10 cellular contexts compared by ENCODE assay signal in the genomic region with DNA sequence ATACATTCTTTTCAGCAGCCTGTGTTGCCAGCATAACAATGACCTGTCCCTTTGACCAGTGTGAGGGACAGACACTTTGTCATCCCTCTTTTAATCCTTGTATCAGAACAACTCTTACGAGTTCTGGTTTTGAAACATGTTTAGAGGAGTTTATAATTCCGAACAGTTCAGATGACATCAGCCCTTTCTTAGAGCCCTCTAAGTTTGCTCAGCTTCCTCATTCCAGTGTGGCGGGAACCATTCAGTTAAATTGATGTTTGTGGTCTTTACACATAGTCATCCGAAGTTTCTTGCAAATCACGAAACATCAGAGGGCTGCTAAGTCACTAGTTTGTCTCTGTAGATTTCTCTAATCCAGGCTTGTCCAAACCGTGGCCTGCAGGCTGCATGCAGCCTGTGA.
DNase-seq lines count a peak whose midpoint lies in the region; ATAC-seq and TF ChIP-seq lines count a peak whose summit lies in the region.
"Had no signal": no experiment of that assay in that cellular context is flagged by ENCODE, and none has a peak within 500 bp of the region (broad histone marks: within the 10 kb centered on the region; RNA-seq: fewer than 3 reads in every experiment).

No MANE protein-coding gene starts in this region.

- 25 to 29% methylated on average over 6 of the region's 6 CpGs for WGBS in tibial nerve, 2 donors

- peaks cover 66% of the 10 kb centered on the region for H3K4me1 Mint-ChIP-seq in activated CD4-positive, alpha-beta T cell treated with anti-CD3 and anti-CD28 coated beads for 36 hours
- H3K4me1 Mint-ChIP-seq in T-helper 17 cell = peaks cover 46% of the 10 kb centered on the region

- TF ChIP-seq CTCF in right atrium auricular region (IDR thresholded peaks at IDR 0.05) (no peak), tibial nerve (IDR thresholded peaks at IDR 0.05) (no peak)

- H3K4me3 Mint-ChIP-seq in activated CD4-positive, alpha-beta T cell treated with anti-CD3 and anti-CD28 coated beads for 36 hours = no peak overlapping the region
- no peak overlapping the region for H3K4me3 Mint-ChIP-seq in T-helper 17 cell

- H3K36me3 ChIP-seq in right atrium auricular region (no peaks in the 10 kb centered on the region), tibial nerve (peaks cover 0 to 4% (median 0%) of the 10 kb centered on the region in 3 donors)

- H3K4me3 ChIP-seq in right atrium auricular region (no peak overlapping the region), tibial nerve (no peak overlapping the region)

- no peaks in the 10 kb centered on the region for H3K27me3 ChIP-seq in right atrium auricular region
- no peaks in the 10 kb centered on the region for H3K27me3 ChIP-seq in tibial nerve

- ATAC-seq in activated CD4-positive, alpha-beta T cell treated with anti-CD3 and anti-CD28 coated beads for 36 hours = no peak
- ATAC-seq in T-helper 17 cell (no peak), HG03520 (IDR thresholded peaks at IDR 0.05; ENCODE audit: unreplicated experiment) (no peak), HG03280 (IDR thresholded peaks at IDR 0.05; ENCODE audit: unreplicated experiment) (no peak)

- H3K4me1 ChIP-seq in right atrium auricular region (peaks cover 3 to 37% of the 10 kb centered on the region in 2 donors), tibial nerve (peaks cover 0 to 65% (median 27%) of the 10 kb centered on the region in 4 donors)

- no peaks in the 10 kb centered on the region for H3K9me3 Mint-ChIP-seq in activated CD4-positive, alpha-beta T cell treated with anti-CD3 and anti-CD28 coated beads for 36 hours (ENCODE audit: low read depth)

- H3K9me3 ChIP-seq in T-helper 17 cell (ENCODE audit: control insufficient read depth, low read length, poor library complexity, severe bottlenecking) (no peaks in the 10 kb centered on the region), right atrium auricular region (no peaks in the 10 kb centered on the region), tibial nerve (no peaks in the 10 kb centered on the region)

- H3K27ac Mint-ChIP-seq in activated CD4-positive, alpha-beta T cell treated with anti-CD3 and anti-CD28 coated beads for 36 hours = peak overlapping the region; percentile 1
- peak overlapping the region; percentile 85 for H3K27ac Mint-ChIP-seq in T-helper 17 cell

- no peak for TF ChIP-seq EP300 in tibial nerve (IDR thresholded peaks at IDR 0.05)

- intact Hi-C loops in activated CD4-positive, alpha-beta T cell treated with anti-CD3 and anti-CD28 coated beads for 36 hours (cut with DNase I, micrococcal nuclease) = no loop called here

- DNase-seq in activated CD4-positive, alpha-beta T cell treated with anti-CD3 and anti-CD28 coated beads for 36 hours = no peak
- DNase-seq in activated CD4-positive, alpha-beta T cell treated with anti-CD3 and anti-CD28 coated beads for 4 hours = no peak
- DNase-seq in T-helper 17 cell (no peak), right atrium auricular region (ENCODE audit: low spot score) (no peak), tibial nerve (ENCODE audit: low spot score in 2 of 2) (no peak), NCI-H2196 (lab: John Stamatoyannopoulos, UW; ENCODE audit: unreplicated experiment) (no peak)
- DNase-seq: activated CD4-positive, alpha-beta T cell treated with anti-CD3 and anti-CD28 coated beads for 1 hour had no signal

- POLR2A ChIA-PET in activated CD4-positive, alpha-beta T cell treated with anti-CD3 and anti-CD28 coated beads for 36 hours (lab: Charles Lee) = no interaction called here

- CTCF ChIA-PET in activated CD4-positive, alpha-beta T cell treated with anti-CD3 and anti-CD28 coated beads for 36 hours (lab: Charles Lee) = no interaction called here

- H3K36me3 Mint-ChIP-seq in activated CD4-positive, alpha-beta T cell treated with anti-CD3 and anti-CD28 coated beads for 36 hours (ENCODE audit: low read depth) = peaks cover 5% of the 10 kb centered on the region
- peaks cover under 1% of the 10 kb centered on the region for H3K36me3 Mint-ChIP-seq in T-helper 17 cell (ENCODE audit: low read depth)

- H3K27me3 Mint-ChIP-seq in activated CD4-positive, alpha-beta T cell treated with anti-CD3 and anti-CD28 coated beads for 36 hours = no peaks in the 10 kb centered on the region
- no peaks in the 10 kb centered on the region for H3K27me3 Mint-ChIP-seq in T-helper 17 cell

- H3K27ac ChIP-seq in right atrium auricular region (peak overlapping the region; percentile 50 to 63), tibial nerve (peak overlapping the region; percentile 14 to 79 (median 29))
- H3K27ac ChIP-seq: 22Rv1 had no signal

- TF ChIP-seq POLR2A in tibial nerve (IDR thresholded peaks at IDR 0.05) = no peak
